In genomic region chr6:129447166-129447565, GRCh38 we compare ENCODE assay signal across 15 cellular contexts.
"Had no signal": no experiment of that assay in that cellular context is flagged by ENCODE, and none has a peak within 500 bp of the region (broad histone marks: within the 10 kb centered on the region; RNA-seq: fewer than 3 reads in every experiment).

No MANE protein-coding gene starts in this region.

- H3K4me3 Mint-ChIP-seq: activated CD4-positive, alpha-beta memory T cell treated with anti-CD3 and anti-CD28 coated beads for 36 hours; activated T-helper 17 cell treated with anti-CD3 and anti-CD28 coated beads, Interleukin-2, amount 50 U/mL, for 72 hours had no signal

- DNase-seq: activated CD4-positive, alpha-beta memory T cell treated with anti-CD3 and anti-CD28 coated beads for 36 hours; activated CD8-positive, alpha-beta memory T cell treated with anti-CD3 and anti-CD28 coated beads, Interleukin-2, amount 50 U/mL, for 4 hours; colonic mucosa; esophagus squamous epithelium; foreskin keratinocyte; islet precursor cell; left lung; mesenchymal stem cell; SK-N-SH; stimulated activated CD4-positive, alpha-beta T cell treated with anti-CD3 and anti-CD28 coated beads, Interleukin-4, amount 100 ng/mL, for 4 hours; tibial artery had no signal

- H3K27ac Mint-ChIP-seq: activated CD4-positive, alpha-beta memory T cell treated with anti-CD3 and anti-CD28 coated beads for 36 hours; activated T-helper 17 cell treated with anti-CD3 and anti-CD28 coated beads, Interleukin-2, amount 50 U/mL, for 72 hours had no signal

- H3K36me3 ChIP-seq: colonic mucosa, esophagus squamous epithelium, left lung had no signal

- ATAC-seq: activated T-helper 17 cell treated with anti-CD3 and anti-CD28 coated beads, Interleukin-2, amount 50 U/mL, for 72 hours; foreskin keratinocyte; left lung; Right ventricle myocardium inferior had no signal

- H3K9me3 ChIP-seq: colonic mucosa, esophagus squamous epithelium, left lung, right atrium auricular region, SK-N-SH, tibial artery had no signal

- H3K9me3 Mint-ChIP-seq: activated CD4-positive, alpha-beta memory T cell treated with anti-CD3 and anti-CD28 coated beads for 36 hours; activated T-helper 17 cell treated with anti-CD3 and anti-CD28 coated beads, Interleukin-2, amount 50 U/mL, for 72 hours had no signal

- H3K27ac ChIP-seq: colonic mucosa, esophagus squamous epithelium, foreskin keratinocyte, left lung, right atrium auricular region, skin epidermis, tibial artery had no signal

- H3K27me3 ChIP-seq: colonic mucosa, esophagus squamous epithelium, foreskin keratinocyte, left lung, right atrium auricular region, tibial artery had no signal

- H3K4me1 ChIP-seq: colonic mucosa, esophagus squamous epithelium, foreskin keratinocyte, left lung, right atrium auricular region, tibial artery had no signal

- H3K27me3 Mint-ChIP-seq: activated CD4-positive, alpha-beta memory T cell treated with anti-CD3 and anti-CD28 coated beads for 36 hours; activated T-helper 17 cell treated with anti-CD3 and anti-CD28 coated beads, Interleukin-2, amount 50 U/mL, for 72 hours had no signal

- H3K4me3 ChIP-seq: colonic mucosa, esophagus squamous epithelium, left lung, right atrium auricular region, skin epidermis, tibial artery had no signal

- H3K36me3 Mint-ChIP-seq: activated CD4-positive, alpha-beta memory T cell treated with anti-CD3 and anti-CD28 coated beads for 36 hours had no signal
